ENCODE assay signal across 32 cellular contexts in genomic region chr9:108698801-108699200, GRCh38.
"Had no signal": no experiment of that assay in that cellular context is flagged by ENCODE, and none has a peak within 500 bp of the region (broad histone marks: within the 10 kb centered on the region; RNA-seq: fewer than 3 reads in every experiment).

No MANE protein-coding gene starts in this region.

- H2AFZ ChIP-seq: parathyroid adenoma had no signal

- H3K4me3 Mint-ChIP-seq: naive thymus-derived CD8-positive, alpha-beta T cell; natural killer cell treated with Interleukin-12 subunit alpha and Interleukin-12 subunit beta and Interleukin-15 and Interleukin-18, amount 100 ng/mL, for 72 hours; nephron progenitor cell; neural crest cell; stimulated activated memory B cell treated with anti-CD40 and anti-IgM and Interleukin-4, amounts not matched to agents 10 μg/mL and 1 μg/mL and 100 μg/mL, for 72 hours; stimulated activated naive CD8-positive, alpha-beta T cell treated with anti-CD3 and anti-CD28 coated beads, Interleukin-15, amount 100 ng/mL, for 72 hours; type B pancreatic cell had no signal

- H3K4me1 Mint-ChIP-seq: naive thymus-derived CD8-positive, alpha-beta T cell; nephron progenitor cell; stimulated activated memory B cell treated with anti-CD40 and anti-IgM and Interleukin-4, amounts not matched to agents 10 μg/mL and 1 μg/mL and 100 μg/mL, for 72 hours; stimulated activated naive CD8-positive, alpha-beta T cell treated with anti-CD3 and anti-CD28 coated beads, Interleukin-15, amount 100 ng/mL, for 72 hours had no signal

- H3K9me3 ChIP-seq: ovary, psoas muscle, suprapubic skin, testis, tibial artery, transverse colon, upper lobe of right lung, uterus had no signal

- H3K27me3 Mint-ChIP-seq: natural killer cell treated with Interleukin-12 subunit alpha and Interleukin-12 subunit beta and Interleukin-15 and Interleukin-18, amount 100 ng/mL, for 72 hours; stimulated activated memory B cell treated with anti-CD40 and anti-IgM and Interleukin-4, amounts not matched to agents 10 μg/mL and 1 μg/mL and 100 μg/mL, for 72 hours; stimulated activated naive CD8-positive, alpha-beta T cell treated with anti-CD3 and anti-CD28 coated beads, Interleukin-15, amount 100 ng/mL, for 72 hours; type B pancreatic cell had no signal

- H3K4me2 ChIP-seq: smooth muscle cell had no signal

- H3K27ac ChIP-seq: ovary, parathyroid adenoma, psoas muscle, skin epidermis, spleen, suprapubic skin, testis, tibial artery, transverse colon, upper lobe of right lung, uterus had no signal

- H3K4me1 ChIP-seq: parathyroid adenoma, psoas muscle, spleen, testis, tibial artery, transverse colon, upper lobe of right lung, uterus had no signal

- H3K36me3 ChIP-seq: ovary, spleen, suprapubic skin, tibial artery, transverse colon, upper lobe of right lung, uterus had no signal

- H3K4me3 ChIP-seq: ovary, psoas muscle, skin epidermis, smooth muscle cell, spleen, suprapubic skin, testis, tibial artery, transverse colon, upper lobe of right lung, uterus had no signal

- H3K27me3 ChIP-seq: ovary, spleen, suprapubic skin, testis, tibial artery, transverse colon, upper lobe of right lung, uterus had no signal

- ATAC-seq: naive thymus-derived CD8-positive, alpha-beta T cell; natural killer cell treated with Interleukin-12 subunit alpha and Interleukin-12 subunit beta and Interleukin-15 and Interleukin-18, amount 100 ng/mL, for 72 hours; psoas muscle; right cardiac atrium; sciatic nerve; stimulated activated memory B cell treated with anti-CD40 and anti-IgM and Interleukin-4, amounts not matched to agents 10 μg/mL and 1 μg/mL and 100 μg/mL, for 72 hours; stimulated activated naive CD8-positive, alpha-beta T cell treated with anti-CD3 and anti-CD28 coated beads, Interleukin-15, amount 100 ng/mL, for 72 hours; stimulated activated naive CD8-positive, alpha-beta T cell treated with anti-CD3 and anti-CD28 coated beads, Interleukin-15, Interleukin-2, amounts not matched to agents 100 U/mL and 50 U/mL, for 24 hours; upper lobe of right lung had no signal

- H3K9me3 Mint-ChIP-seq: nephron progenitor cell, neural crest cell had no signal

- H3K79me2 ChIP-seq: parathyroid adenoma had no signal

- H3K36me3 Mint-ChIP-seq: naive thymus-derived CD8-positive, alpha-beta T cell; natural killer cell treated with Interleukin-12 subunit alpha and Interleukin-12 subunit beta and Interleukin-15 and Interleukin-18, amount 100 ng/mL, for 72 hours; stimulated activated memory B cell treated with anti-CD40 and anti-IgM and Interleukin-4, amounts not matched to agents 10 μg/mL and 1 μg/mL and 100 μg/mL, for 72 hours; type B pancreatic cell had no signal

- H3K9ac ChIP-seq: parathyroid adenoma had no signal

- DNase-seq: naive thymus-derived CD8-positive, alpha-beta T cell; nephron progenitor cell; occipital lobe; ovary; posterior cingulate gyrus; psoas muscle; right cardiac atrium; spleen; stimulated activated CD4-positive, alpha-beta T cell treated with anti-CD3 and anti-CD28 coated beads, Interleukin-12 subunit alpha, Interleukin-12 subunit beta, amount 100 ng/mL, for 4 hours; stimulated activated CD4-positive, alpha-beta T cell treated with anti-CD3 and anti-CD28 coated beads, Interleukin-1b, Interleukin-23, amount 100 ng/mL, for 48 hours; stimulated activated CD4-positive, alpha-beta T cell treated with anti-CD3 and anti-CD28 coated beads, Interleukin-4, amount 100 ng/mL, for 1 hour; stimulated activated CD4-positive, alpha-beta T cell treated with anti-CD3 and anti-CD28 coated beads, Interleukin-4, amount 100 ng/mL, for 4 hours; stimulated activated CD8-positive, alpha-beta memory T cell treated with anti-CD3 and anti-CD28 coated beads, Interleukin-4, amount 100 ng/mL, for 48 hours; stimulated activated naive CD4-positive, alpha-beta T cell; stimulated activated naive CD8-positive, alpha-beta T cell treated with anti-CD3 and anti-CD28 coated beads, Interleukin-15, amount 100 ng/mL, for 72 hours; stimulated activated naive CD8-positive, alpha-beta T cell treated with anti-CD3 and anti-CD28 coated beads, Interleukin-15, Interleukin-2, amounts not matched to agents 100 U/mL and 50 U/mL, for 24 hours; substantia nigra; testis; tibial artery; transverse colon; upper lobe of right lung; uterus had no signal

- H3K27ac Mint-ChIP-seq: naive thymus-derived CD8-positive, alpha-beta T cell; natural killer cell treated with Interleukin-12 subunit alpha and Interleukin-12 subunit beta and Interleukin-15 and Interleukin-18, amount 100 ng/mL, for 72 hours; nephron progenitor cell; progenitor cell of endocrine pancreas; stimulated activated memory B cell treated with anti-CD40 and anti-IgM and Interleukin-4, amounts not matched to agents 10 μg/mL and 1 μg/mL and 100 μg/mL, for 72 hours; type B pancreatic cell had no signal
